In the genomic region with DNA sequence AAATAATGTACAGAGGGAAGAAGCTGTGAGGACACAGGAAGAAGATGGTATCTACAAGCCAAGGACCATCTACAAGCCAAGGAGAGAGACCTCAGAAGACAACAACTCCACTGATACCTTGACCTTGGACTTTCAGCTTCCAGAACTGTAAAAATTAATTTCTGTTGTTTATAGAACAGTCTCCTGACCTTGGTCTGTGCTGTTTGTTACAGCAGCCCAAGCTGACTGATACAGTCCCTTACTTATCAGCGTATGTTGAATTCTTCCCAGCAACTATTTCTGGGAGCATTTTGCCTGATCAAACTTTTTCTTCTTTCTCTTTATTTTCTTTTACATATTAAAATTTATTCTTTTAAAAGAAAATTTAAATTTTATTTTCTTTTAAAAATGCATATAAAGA, we compare ENCODE assay signal across 34 cellular contexts.
"Had no signal": no experiment of that assay in that cellular context is flagged by ENCODE, and none has a peak within 500 bp of the region (broad histone marks: within the 10 kb centered on the region; RNA-seq: fewer than 3 reads in every experiment).

No MANE protein-coding gene starts in this region.

- H3K36me3 ChIP-seq: MG63 had no signal

- H3K27me3 ChIP-seq: MG63 had no signal

- H3K4me3 ChIP-seq: MG63 had no signal

- DNase-seq: Kasumi-1, MG63, MM.1S, NCI-H1048, NCI-H1092, NCI-H1092 treated with DMSO at 0.1 percent for 48 hours, NCI-H1105, NCI-H1105 treated with DMSO at 0.1 percent for 48 hours, NCI-H1417, NCI-H1417 treated with DMSO at 0.1 percent for 48 hours, NCI-H1436, NCI-H1436 treated with DMSO at 0.1 percent for 48 hours, NCI-H146, NCI-H1694, NCI-H1694 treated with DMSO at 0.1 percent for 48 hours, NCI-H187, NCI-H187 treated with DMSO at 0.1 percent for 48 hours, NCI-H1930, NCI-H2029, NCI-H2029 treated with DMSO at 0.1 percent for 48 hours, NCI-H2081, NCI-H2081 treated with DMSO at 0.1 percent for 48 hours, NCI-H2107, NCI-H2171, NCI-H2171 treated with DMSO at 0.1 percent for 48 hours, NCI-H2227 treated with DMSO at 0.1 percent for 48 hours, NCI-H226, NCI-H345, NCI-H446, NCI-H446 treated with DMSO at 0.1 percent for 48 hours, NCI-H510A, NCI-H510A treated with DMSO at 0.1 percent for 48 hours, NCI-H524, NCI-H524 treated with DMSO at 0.1 percent for 48 hours had no signal

- H3K9me3 ChIP-seq: MG63 had no signal
